1 cellular context compared by ENCODE assay signal in genomic region chr12:70165450-70165849, GRCh38.
A peak's percentile ranks its signal among the peaks of the same experiment; 100 is the strongest.
TF ChIP-seq lines count a peak whose summit lies in the region.

No MANE protein-coding gene starts in this region.

TF ChIP-seq in K562, 482 proteins besides CTCF, POLR2A, EP300 and RAD21 (continued from another document and continues in another):
- TF ChIP-seq, protein P1, sequence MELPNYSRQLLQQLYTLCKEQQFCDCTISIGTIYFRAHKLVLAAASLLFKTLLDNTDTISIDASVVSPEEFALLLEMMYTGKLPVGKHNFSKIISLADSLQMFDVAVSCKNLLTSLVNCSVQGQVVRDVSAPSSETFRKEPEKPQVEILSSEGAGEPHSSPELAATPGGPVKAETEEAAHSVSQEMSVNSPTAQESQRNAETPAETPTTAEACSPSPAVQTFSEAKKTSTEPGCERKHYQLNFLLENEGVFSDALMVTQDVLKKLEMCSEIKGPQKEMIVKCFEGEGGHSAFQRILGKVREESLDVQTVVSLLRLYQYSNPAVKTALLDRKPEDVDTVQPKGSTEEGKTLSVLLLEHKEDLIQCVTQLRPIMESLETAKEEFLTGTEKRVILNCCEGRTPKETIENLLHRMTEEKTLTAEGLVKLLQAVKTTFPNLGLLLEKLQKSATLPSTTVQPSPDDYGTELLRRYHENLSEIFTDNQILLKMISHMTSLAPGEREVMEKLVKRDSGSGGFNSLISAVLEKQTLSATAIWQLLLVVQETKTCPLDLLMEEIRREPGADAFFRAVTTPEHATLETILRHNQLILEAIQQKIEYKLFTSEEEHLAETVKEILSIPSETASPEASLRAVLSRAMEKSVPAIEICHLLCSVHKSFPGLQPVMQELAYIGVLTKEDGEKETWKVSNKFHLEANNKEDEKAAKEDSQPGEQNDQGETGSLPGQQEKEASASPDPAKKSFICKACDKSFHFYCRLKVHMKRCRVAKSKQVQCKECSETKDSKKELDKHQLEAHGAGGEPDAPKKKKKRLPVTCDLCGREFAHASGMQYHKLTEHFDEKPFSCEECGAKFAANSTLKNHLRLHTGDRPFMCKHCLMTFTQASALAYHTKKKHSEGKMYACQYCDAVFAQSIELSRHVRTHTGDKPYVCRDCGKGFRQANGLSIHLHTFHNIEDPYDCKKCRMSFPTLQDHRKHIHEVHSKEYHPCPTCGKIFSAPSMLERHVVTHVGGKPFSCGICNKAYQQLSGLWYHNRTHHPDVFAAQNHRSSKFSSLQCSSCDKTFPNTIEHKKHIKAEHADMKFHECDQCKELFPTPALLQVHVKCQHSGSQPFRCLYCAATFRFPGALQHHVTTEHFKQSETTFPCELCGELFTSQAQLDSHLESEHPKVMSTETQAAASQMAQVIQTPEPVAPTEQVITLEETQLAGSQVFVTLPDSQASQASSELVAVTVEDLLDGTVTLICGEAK (IDR thresholded peaks at IDR 0.05), result peak; percentile 50; the same call in 1 of the 2 replicates
- TF ChIP-seq, protein P1 (CRISPR knock-in tag; IDR thresholded peaks at IDR 0.05), result no peak
- TF ChIP-seq HDAC2 (IDR thresholded peaks at IDR 0.05) (no peak), STAT5A (IDR thresholded peaks at IDR 0.05; ENCODE audit: borderline replicate concordance, low read length) (peak; percentile 51; the same call in 1 of the 2 replicates), MBD2 (IDR thresholded peaks at IDR 0.05; ENCODE audit: borderline replicate concordance, low read depth) (no peak), CBFA2T3 (IDR thresholded peaks at IDR 0.05) (peak; percentile 91), SNRNP70 (optimal IDR thresholded peaks at IDR 0.05; ENCODE audit: low read depth, low read length) (no peak), ELF4 (CRISPR knock-in tag; IDR thresholded peaks at IDR 0.05) (no peak), RBFOX2 (IDR thresholded peaks at IDR 0.05; ENCODE audit: low read depth, low read length) (no peak), ZBTB7A (IDR thresholded peaks at IDR 0.05; ENCODE audit: borderline replicate concordance, control insufficient read depth, low read depth, low read length) (peak; percentile 51; the same call in 1 of the 2 replicates), SOX6 (IDR thresholded peaks at IDR 0.05) (peak; percentile 36; the same call in 1 of the 2 replicates), DPF2 (IDR thresholded peaks at IDR 0.05) (peak; percentile 78), RAD51 (IDR thresholded peaks at IDR 0.05; ENCODE audit: borderline replicate concordance, low read depth) (no peak), ZNF444 (CRISPR knock-in tag; IDR thresholded peaks at IDR 0.05) (no peak), GATAD2A (IDR thresholded peaks at IDR 0.05) (no peak), EWSR1 (IDR thresholded peaks at IDR 0.05; ENCODE audit: borderline replicate concordance, low read depth, partially characterized antibody) (no peak), NR3C1 (CRISPR knock-in tag; IDR thresholded peaks at IDR 0.05) (no peak), HDGF (IDR thresholded peaks at IDR 0.05) (no peak), DMBX1 (CRISPR knock-in tag; IDR thresholded peaks at IDR 0.05; ENCODE audit: borderline replicate concordance) (0 out of 2 replicates have a peak, but pooled peaks have one; percentile 31), FOXP4 (CRISPR knock-in tag; IDR thresholded peaks at IDR 0.05; ENCODE audit: borderline replicate concordance) (no peak), ATF6 (CRISPR knock-in tag; IDR thresholded peaks at IDR 0.05) (no peak), ZNF212 (CRISPR knock-in tag; IDR thresholded peaks at IDR 0.05) (no peak), ZNF584 (CRISPR knock-in tag; IDR thresholded peaks at IDR 0.05; ENCODE audit: low read depth) (no peak), KDM2B (CRISPR knock-in tag; IDR thresholded peaks at IDR 0.05) (no peak), PATZ1 (CRISPR knock-in tag; IDR thresholded peaks at IDR 0.05; ENCODE audit: borderline replicate concordance) (no peak), ZNF232 (CRISPR knock-in tag; IDR thresholded peaks at IDR 0.05) (no peak), BRD9 (IDR thresholded peaks at IDR 0.05; ENCODE audit: low read depth, partially characterized antibody) (no peak), ZNF561 (CRISPR knock-in tag; conservative IDR thresholded peaks at IDR 0.05) (no peak)
- TF ChIP-seq, protein P2, sequence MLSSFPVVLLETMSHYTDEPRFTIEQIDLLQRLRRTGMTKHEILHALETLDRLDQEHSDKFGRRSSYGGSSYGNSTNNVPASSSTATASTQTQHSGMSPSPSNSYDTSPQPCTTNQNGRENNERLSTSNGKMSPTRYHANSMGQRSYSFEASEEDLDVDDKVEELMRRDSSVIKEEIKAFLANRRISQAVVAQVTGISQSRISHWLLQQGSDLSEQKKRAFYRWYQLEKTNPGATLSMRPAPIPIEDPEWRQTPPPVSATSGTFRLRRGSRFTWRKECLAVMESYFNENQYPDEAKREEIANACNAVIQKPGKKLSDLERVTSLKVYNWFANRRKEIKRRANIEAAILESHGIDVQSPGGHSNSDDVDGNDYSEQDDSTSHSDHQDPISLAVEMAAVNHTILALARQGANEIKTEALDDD (IDR thresholded peaks at IDR 0.05), result peak; percentile 62; the same call in 1 of the 2 replicates
- TF ChIP-seq, protein P3, sequence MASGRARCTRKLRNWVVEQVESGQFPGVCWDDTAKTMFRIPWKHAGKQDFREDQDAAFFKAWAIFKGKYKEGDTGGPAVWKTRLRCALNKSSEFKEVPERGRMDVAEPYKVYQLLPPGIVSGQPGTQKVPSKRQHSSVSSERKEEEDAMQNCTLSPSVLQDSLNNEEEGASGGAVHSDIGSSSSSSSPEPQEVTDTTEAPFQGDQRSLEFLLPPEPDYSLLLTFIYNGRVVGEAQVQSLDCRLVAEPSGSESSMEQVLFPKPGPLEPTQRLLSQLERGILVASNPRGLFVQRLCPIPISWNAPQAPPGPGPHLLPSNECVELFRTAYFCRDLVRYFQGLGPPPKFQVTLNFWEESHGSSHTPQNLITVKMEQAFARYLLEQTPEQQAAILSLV (tag; IDR thresholded peaks at IDR 0.05), result no peak
- TF ChIP-seq, protein P4, sequence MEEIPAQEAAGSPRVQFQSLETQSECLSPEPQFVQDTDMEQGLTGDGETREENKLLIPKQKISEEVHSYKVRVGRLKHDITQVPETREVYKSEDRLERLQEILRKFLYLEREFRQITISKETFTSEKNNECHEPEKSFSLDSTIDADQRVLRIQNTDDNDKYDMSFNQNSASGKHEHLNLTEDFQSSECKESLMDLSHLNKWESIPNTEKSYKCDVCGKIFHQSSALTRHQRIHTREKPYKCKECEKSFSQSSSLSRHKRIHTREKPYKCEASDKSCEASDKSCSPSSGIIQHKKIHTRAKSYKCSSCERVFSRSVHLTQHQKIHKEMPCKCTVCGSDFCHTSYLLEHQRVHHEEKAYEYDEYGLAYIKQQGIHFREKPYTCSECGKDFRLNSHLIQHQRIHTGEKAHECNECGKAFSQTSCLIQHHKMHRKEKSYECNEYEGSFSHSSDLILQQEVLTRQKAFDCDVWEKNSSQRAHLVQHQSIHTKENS (CRISPR knock-in tag; IDR thresholded peaks at IDR 0.05), result no peak
- TF ChIP-seq, protein P5, sequence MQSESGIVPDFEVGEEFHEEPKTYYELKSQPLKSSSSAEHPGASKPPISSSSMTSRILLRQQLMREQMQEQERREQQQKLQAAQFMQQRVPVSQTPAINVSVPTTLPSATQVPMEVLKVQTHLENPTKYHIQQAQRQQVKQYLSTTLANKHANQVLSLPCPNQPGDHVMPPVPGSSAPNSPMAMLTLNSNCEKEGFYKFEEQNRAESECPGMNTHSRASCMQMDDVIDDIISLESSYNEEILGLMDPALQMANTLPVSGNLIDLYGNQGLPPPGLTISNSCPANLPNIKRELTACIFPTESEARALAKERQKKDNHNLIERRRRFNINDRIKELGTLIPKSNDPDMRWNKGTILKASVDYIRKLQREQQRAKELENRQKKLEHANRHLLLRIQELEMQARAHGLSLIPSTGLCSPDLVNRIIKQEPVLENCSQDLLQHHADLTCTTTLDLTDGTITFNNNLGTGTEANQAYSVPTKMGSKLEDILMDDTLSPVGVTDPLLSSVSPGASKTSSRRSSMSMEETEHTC (IDR thresholded peaks at IDR 0.05), result no peak
- TF ChIP-seq, protein P6, sequence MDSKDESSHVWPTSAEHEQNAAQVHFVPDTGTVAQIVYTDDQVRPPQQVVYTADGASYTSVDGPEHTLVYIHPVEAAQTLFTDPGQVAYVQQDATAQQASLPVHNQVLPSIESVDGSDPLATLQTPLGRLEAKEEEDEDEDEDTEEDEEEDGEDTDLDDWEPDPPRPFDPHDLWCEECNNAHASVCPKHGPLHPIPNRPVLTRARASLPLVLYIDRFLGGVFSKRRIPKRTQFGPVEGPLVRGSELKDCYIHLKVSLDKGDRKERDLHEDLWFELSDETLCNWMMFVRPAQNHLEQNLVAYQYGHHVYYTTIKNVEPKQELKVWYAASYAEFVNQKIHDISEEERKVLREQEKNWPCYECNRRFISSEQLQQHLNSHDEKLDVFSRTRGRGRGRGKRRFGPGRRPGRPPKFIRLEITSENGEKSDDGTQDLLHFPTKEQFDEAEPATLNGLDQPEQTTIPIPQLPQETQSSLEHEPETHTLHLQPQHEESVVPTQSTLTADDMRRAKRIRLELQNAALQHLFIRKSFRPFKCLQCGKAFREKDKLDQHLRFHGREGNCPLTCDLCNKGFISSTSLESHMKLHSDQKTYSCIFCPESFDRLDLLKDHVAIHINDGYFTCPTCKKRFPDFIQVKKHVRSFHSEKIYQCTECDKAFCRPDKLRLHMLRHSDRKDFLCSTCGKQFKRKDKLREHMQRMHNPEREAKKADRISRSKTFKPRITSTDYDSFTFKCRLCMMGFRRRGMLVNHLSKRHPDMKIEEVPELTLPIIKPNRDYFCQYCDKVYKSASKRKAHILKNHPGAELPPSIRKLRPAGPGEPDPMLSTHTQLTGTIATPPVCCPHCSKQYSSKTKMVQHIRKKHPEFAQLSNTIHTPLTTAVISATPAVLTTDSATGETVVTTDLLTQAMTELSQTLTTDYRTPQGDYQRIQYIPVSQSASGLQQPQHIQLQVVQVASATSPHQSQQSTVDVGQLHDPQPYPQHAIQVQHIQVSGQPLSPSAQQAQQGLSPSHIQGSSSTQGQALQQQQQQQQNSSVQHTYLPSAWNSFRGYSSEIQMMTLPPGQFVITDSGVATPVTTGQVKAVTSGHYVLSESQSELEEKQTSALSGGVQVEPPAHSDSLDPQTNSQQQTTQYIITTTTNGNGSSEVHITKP (IDR thresholded peaks at IDR 0.05; ENCODE audit: partially characterized antibody), result peak; percentile 33
